ENCODE assay signal across 6 cellular contexts in the genomic region with DNA sequence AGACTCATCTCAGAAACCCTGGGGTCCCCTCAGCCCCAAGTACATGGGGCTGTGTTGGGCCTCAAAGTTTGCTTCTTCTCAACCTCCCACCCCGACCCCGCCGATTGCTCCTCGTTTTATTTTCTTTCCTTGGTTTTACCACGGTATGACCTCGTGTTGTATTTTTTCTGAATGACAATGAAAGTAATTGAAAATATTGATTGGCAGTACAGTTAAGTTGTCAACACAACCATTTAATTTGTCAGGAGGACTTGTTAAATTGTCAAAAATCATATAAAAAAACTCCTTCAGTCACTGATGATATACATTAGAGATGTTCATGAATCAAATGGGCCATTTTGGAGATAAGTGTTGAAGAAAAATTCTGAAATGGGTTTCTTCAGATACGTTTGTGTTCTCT.
"Had no signal": no experiment of that assay in that cellular context is flagged by ENCODE, and none has a peak within 500 bp of the region (broad histone marks: within the 10 kb centered on the region; RNA-seq: fewer than 3 reads in every experiment).

No MANE protein-coding gene starts in this region.

- H3K36me3 Mint-ChIP-seq: IgD-negative memory B cell had no signal

- H3K4me3 ChIP-seq: GM23248, HAP-1 had no signal

- H2AFZ ChIP-seq: GM23248 had no signal

- DNase-seq: GM23248, GOT3, H7, KBM-7 had no signal

- H3K36me3 ChIP-seq: HAP-1 had no signal

- H3K9ac ChIP-seq: GM23248 had no signal

- H3K4me1 ChIP-seq: HAP-1 had no signal

- H3K9me3 ChIP-seq: HAP-1 had no signal

- H3K4me1 Mint-ChIP-seq: IgD-negative memory B cell had no signal

- H3K4me3 Mint-ChIP-seq: IgD-negative memory B cell had no signal

- H3K27ac ChIP-seq: GM23248 had no signal
